ENCODE assay signal across 1 cellular context in the genomic region with DNA sequence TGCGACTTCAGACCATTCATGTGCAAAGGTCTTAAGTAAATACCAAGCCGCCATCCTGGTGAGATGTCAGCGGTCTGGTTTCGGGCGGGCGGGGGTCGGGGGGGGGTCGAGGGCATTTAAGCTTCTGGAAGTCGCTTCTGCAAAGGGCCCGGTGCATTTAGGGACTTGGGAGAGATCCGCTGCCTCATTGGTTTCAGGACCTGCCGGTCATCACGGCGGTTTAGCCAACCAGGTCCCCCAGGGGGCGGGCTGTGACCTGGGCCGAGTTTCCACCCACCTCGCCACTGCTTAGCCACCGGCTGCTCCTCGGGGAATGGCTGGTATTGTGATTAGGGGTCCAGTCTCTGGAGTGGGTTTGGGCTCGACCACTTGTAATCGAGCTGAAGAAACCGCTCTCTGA.
TF ChIP-seq lines count a peak whose summit lies in the region.

No MANE protein-coding gene starts in this region.

TF ChIP-seq in HepG2, 621 proteins besides CTCF, POLR2A, EP300 and RAD21 (continued from another document):
- TF ChIP-seq, protein P1, sequence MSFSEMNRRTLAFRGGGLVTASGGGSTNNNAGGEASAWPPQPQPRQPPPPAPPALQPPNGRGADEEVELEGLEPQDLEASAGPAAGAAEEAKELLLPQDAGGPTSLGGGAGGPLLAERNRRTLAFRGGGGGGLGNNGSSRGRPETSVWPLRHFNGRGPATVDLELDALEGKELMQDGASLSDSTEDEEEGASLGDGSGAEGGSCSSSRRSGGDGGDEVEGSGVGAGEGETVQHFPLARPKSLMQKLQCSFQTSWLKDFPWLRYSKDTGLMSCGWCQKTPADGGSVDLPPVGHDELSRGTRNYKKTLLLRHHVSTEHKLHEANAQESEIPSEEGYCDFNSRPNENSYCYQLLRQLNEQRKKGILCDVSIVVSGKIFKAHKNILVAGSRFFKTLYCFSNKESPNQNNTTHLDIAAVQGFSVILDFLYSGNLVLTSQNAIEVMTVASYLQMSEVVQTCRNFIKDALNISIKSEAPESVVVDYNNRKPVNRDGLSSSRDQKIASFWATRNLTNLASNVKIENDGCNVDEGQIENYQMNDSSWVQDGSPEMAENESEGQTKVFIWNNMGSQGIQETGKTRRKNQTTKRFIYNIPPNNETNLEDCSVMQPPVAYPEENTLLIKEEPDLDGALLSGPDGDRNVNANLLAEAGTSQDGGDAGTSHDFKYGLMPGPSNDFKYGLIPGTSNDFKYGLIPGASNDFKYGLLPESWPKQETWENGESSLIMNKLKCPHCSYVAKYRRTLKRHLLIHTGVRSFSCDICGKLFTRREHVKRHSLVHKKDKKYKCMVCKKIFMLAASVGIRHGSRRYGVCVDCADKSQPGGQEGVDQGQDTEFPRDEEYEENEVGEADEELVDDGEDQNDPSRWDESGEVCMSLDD (CRISPR knock-in tag; IDR thresholded peaks at IDR 0.05; ENCODE audit: borderline replicate concordance), result no peak
TF ChIP-seq in HepG2: peak in this region for 5.
